32 cellular contexts compared by ENCODE assay signal in the genomic region with DNA sequence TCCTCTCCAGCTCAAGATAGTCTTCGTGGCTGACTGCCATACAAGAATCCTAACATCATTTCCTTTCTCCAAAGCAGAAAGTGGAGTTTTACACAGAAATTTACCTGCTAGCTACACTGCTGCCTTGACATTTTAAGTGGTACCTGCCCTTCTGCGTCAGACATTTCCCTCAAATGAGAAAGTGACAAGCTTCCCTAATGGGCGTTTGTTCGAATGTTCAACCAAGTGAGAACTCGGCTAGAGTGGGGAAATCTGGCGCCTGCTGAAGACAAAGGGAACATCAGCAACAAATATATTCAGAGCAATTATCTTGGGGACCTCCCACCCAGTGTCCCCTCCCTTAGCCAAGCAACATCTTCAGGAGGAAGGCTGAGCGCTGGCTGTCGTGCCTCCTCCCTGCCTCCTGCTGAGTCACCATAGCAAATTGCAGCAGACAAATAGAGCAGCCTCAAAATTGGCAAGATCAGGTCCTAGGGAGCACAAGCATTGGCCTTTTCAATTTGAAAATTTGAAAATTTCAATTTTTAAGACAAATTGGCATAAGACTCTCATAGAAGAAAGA. TPM values are rescaled to one million over a fixed set of nuclear protein-coding genes. Genes with fewer than 3 reads are reported as not detected.
A peak's percentile ranks its signal among the peaks of the same experiment; 100 is the strongest.
DNase-seq lines count a peak whose midpoint lies in the region; ATAC-seq, FAIRE-seq and TF ChIP-seq lines count a peak whose summit lies in the region.
"Had no signal": no experiment of that assay in that cellular context is flagged by ENCODE, and none has a peak within 500 bp of the region (broad histone marks: within the 10 kb centered on the region; RNA-seq: fewer than 3 reads in every experiment).

No MANE protein-coding gene starts in this region.

- no peak for ATAC-seq in natural killer cell
- ATAC-seq: activated CD8-positive, alpha-beta memory T cell treated with anti-CD3 and anti-CD28 coated beads, Interleukin-2, amount 10 ng/mL, durations not matched to agents 7 days and 5 days; gastroesophageal sphincter; HepG2; left colon; Right ventricle myocardium inferior; sciatic nerve; stimulated activated naive B cell treated with anti-CD40 and anti-IgM and Interleukin-4, amounts not matched to agents 10 μg/mL and 1 μg/mL and 100 μg/mL, for 72 hours had no signal

- no peaks in the 10 kb centered on the region for H3K4me1 Mint-ChIP-seq in CD4-positive, alpha-beta memory T cell
- no peaks in the 10 kb centered on the region for H3K4me1 Mint-ChIP-seq in natural killer cell
- H3K4me1 Mint-ChIP-seq: activated CD4-positive, alpha-beta T cell treated with anti-CD3 and anti-CD28 coated beads, Interleukin-2, amount 10 ng/mL, durations not matched to agents 24 days and 14 days; activated CD8-positive, alpha-beta memory T cell treated with anti-CD3 and anti-CD28 coated beads, Interleukin-2, amount 10 ng/mL, durations not matched to agents 7 days and 5 days; CD4-positive, CD25-positive, alpha-beta regulatory T cell; stimulated activated naive B cell treated with anti-CD40 and anti-IgM and Interleukin-4, amounts not matched to agents 10 μg/mL and 1 μg/mL and 100 μg/mL, for 72 hours had no signal

- H3K36me3 Mint-ChIP-seq in CD4-positive, alpha-beta memory T cell: no peaks in the 10 kb centered on the region
- no peaks in the 10 kb centered on the region for H3K36me3 Mint-ChIP-seq in natural killer cell
- H3K36me3 Mint-ChIP-seq: activated CD8-positive, alpha-beta memory T cell treated with anti-CD3 and anti-CD28 coated beads, Interleukin-2, amount 10 ng/mL, durations not matched to agents 7 days and 5 days; CD4-positive, CD25-positive, alpha-beta regulatory T cell; stimulated activated naive B cell treated with anti-CD40 and anti-IgM and Interleukin-4, amounts not matched to agents 10 μg/mL and 1 μg/mL and 100 μg/mL, for 72 hours had no signal

- H3K4me3 ChIP-seq in bronchial epithelial cell (ENCODE audit: low read depth, low read length): no peak overlapping the region
- H3K4me3 ChIP-seq in CD4-positive, alpha-beta memory T cell (ENCODE audit: low read length in 2 of 2): no peak overlapping the region
- H3K4me3 ChIP-seq: dorsolateral prefrontal cortex, gastroesophageal sphincter, PC-9, upper lobe of right lung had no signal

- FAIRE-seq in bronchial epithelial cell (lab: Jason Lieb, UNC): peak; percentile 81
- FAIRE-seq: G401.6, H54, HepG2 had no signal

- intact Hi-C loops in CD4-positive, alpha-beta memory T cell (cut with micrococcal nuclease): no loop called here
- intact Hi-C loops in natural killer cell (cut with micrococcal nuclease): no loop called here

- no peak overlapping the region for H3K27ac ChIP-seq in CD4-positive, alpha-beta memory T cell (ENCODE audit: low read depth, low read length)
- H3K27ac ChIP-seq: dorsolateral prefrontal cortex, gastroesophageal sphincter, neutrophil, PC-9, upper lobe of right lung, WERI-Rb-1 had no signal

- no peaks in the 10 kb centered on the region for H3K4me1 ChIP-seq in CD4-positive, alpha-beta memory T cell (ENCODE audit: insufficient read depth, low read length)
- H3K4me1 ChIP-seq: upper lobe of right lung had no signal

- H3K4me3 Mint-ChIP-seq in CD4-positive, alpha-beta memory T cell: no peak overlapping the region
- H3K4me3 Mint-ChIP-seq in natural killer cell: no peak overlapping the region
- H3K4me3 Mint-ChIP-seq: activated CD4-positive, alpha-beta T cell treated with anti-CD3 and anti-CD28 coated beads, Interleukin-2, amount 10 ng/mL, durations not matched to agents 24 days and 14 days; activated CD8-positive, alpha-beta memory T cell treated with anti-CD3 and anti-CD28 coated beads, Interleukin-2, amount 10 ng/mL, durations not matched to agents 7 days and 5 days; CD4-positive, CD25-positive, alpha-beta regulatory T cell; stimulated activated naive B cell treated with anti-CD40 and anti-IgM and Interleukin-4, amounts not matched to agents 10 μg/mL and 1 μg/mL and 100 μg/mL, for 72 hours had no signal

- H3K27ac Mint-ChIP-seq in CD4-positive, alpha-beta memory T cell: no peak overlapping the region
- no peak overlapping the region for H3K27ac Mint-ChIP-seq in natural killer cell
- H3K27ac Mint-ChIP-seq: activated CD4-positive, alpha-beta T cell treated with anti-CD3 and anti-CD28 coated beads, Interleukin-2, amount 10 ng/mL, durations not matched to agents 24 days and 14 days; activated CD8-positive, alpha-beta memory T cell treated with anti-CD3 and anti-CD28 coated beads, Interleukin-2, amount 10 ng/mL, durations not matched to agents 7 days and 5 days; CD4-positive, CD25-positive, alpha-beta regulatory T cell; progenitor cell of endocrine pancreas; stimulated activated naive B cell treated with anti-CD40 and anti-IgM and Interleukin-4, amounts not matched to agents 10 μg/mL and 1 μg/mL and 100 μg/mL, for 72 hours had no signal

- POLR2A ChIA-PET in CD4-positive, alpha-beta memory T cell (lab: Charles Lee; ENCODE audit: partially characterized antibody): interaction anchor here (1.0 kb wide), 1 partner anchor 9 kb away, joined by 3 read pairs; no protein-coding TSS in a partner anchor

- H3K9me3 ChIP-seq in CD4-positive, alpha-beta memory T cell (ENCODE audit: control insufficient read depth in 1 of 2, low read length in 2 of 2): no peaks in the 10 kb centered on the region
- H3K9me3 ChIP-seq: gastroesophageal sphincter, neutrophil, upper lobe of right lung had no signal

- H3K36me3 ChIP-seq in bronchial epithelial cell (ENCODE audit: control insufficient read depth, insufficient read depth, low read length): no peaks in the 10 kb centered on the region
- H3K36me3 ChIP-seq in CD4-positive, alpha-beta memory T cell (ENCODE audit: insufficient read depth, low read length): no peaks in the 10 kb centered on the region
- H3K36me3 ChIP-seq: gastroesophageal sphincter, neutrophil, upper lobe of right lung, WERI-Rb-1 had no signal

- no peaks in the 10 kb centered on the region for H3K27me3 ChIP-seq in bronchial epithelial cell (ENCODE audit: control insufficient read depth, insufficient read depth, low read length)
- H3K27me3 ChIP-seq in CD4-positive, alpha-beta memory T cell (ENCODE audit: insufficient read depth, low read length): no peaks in the 10 kb centered on the region
- H3K27me3 ChIP-seq: dorsolateral prefrontal cortex, gastroesophageal sphincter, upper lobe of right lung had no signal

- DNase-seq in Ammon's horn (ENCODE audit: low spot score): peak; percentile 18
- DNase-seq in NCI-H1105 (lab: John Stamatoyannopoulos, UW): peak; percentile 48
- peak; percentile 44 for DNase-seq in NCI-H345 (lab: John Stamatoyannopoulos, UW)
- DNase-seq in bronchial epithelial cell (ENCODE audit: low read depth): no peak
- DNase-seq in CD4-positive, alpha-beta memory T cell: no peak
- no peak for DNase-seq in natural killer cell
- no peak for DNase-seq in 8988T
- DNase-seq: activated CD4-positive, alpha-beta T cell treated with anti-CD3 and anti-CD28 coated beads, Interleukin-2, amount 10 ng/mL, durations not matched to agents 24 days and 14 days; activated CD8-positive, alpha-beta memory T cell treated with anti-CD3 and anti-CD28 coated beads, Interleukin-2, amount 10 ng/mL, durations not matched to agents 7 days and 5 days; activated T-cell treated with anti-CD3 and anti-CD28 coated beads, Interleukin-2, amount 50 U/mL, for 48 hours; CD4-positive, CD25-positive, alpha-beta regulatory T cell; DMS 273 treated with DMSO at 0.1 percent for 48 hours; dorsolateral prefrontal cortex; hippocampal formation; Kasumi-1; left colon; mesenchymal stem cell; MV-4-11; NCI-H446; PC-9; stimulated activated CD4-positive, alpha-beta T cell treated with anti-CD3 and anti-CD28 coated beads, Interleukin-4, amount 100 ng/mL, for 4 hours; stimulated activated naive B cell treated with anti-CD40 and anti-IgM and Interleukin-4, amounts not matched to agents 10 μg/mL and 1 μg/mL and 100 μg/mL, for 72 hours; upper lobe of right lung; WERI-Rb-1 had no signal

- H3K9me3 Mint-ChIP-seq in CD4-positive, alpha-beta memory T cell: peaks cover 0 to 3% (median 0%) of the 10 kb centered on the region in 8 donors
- no peaks in the 10 kb centered on the region for H3K9me3 Mint-ChIP-seq in natural killer cell
- H3K9me3 Mint-ChIP-seq: activated CD4-positive, alpha-beta T cell treated with anti-CD3 and anti-CD28 coated beads, Interleukin-2, amount 10 ng/mL, durations not matched to agents 24 days and 14 days; CD4-positive, CD25-positive, alpha-beta regulatory T cell; stimulated activated naive B cell treated with anti-CD40 and anti-IgM and Interleukin-4, amounts not matched to agents 10 μg/mL and 1 μg/mL and 100 μg/mL, for 72 hours had no signal

- CTCF ChIA-PET in CD4-positive, alpha-beta memory T cell (lab: Charles Lee; ENCODE audit: partially characterized antibody): no interaction called here

- no peak for TF ChIP-seq CTCF in bronchial epithelial cell (IDR thresholded peaks at IDR 0.05; ENCODE audit: insufficient read depth, low read length, severe bottlenecking)
- no peak for TF ChIP-seq CTCF in natural killer cell (IDR thresholded peaks at IDR 0.05)

- peaks cover 1 to 4% of the 10 kb centered on the region in 2 donors for H3K27me3 Mint-ChIP-seq in CD4-positive, alpha-beta memory T cell
- H3K27me3 Mint-ChIP-seq in natural killer cell (ENCODE audit: low read depth in 2 of 2): peaks cover 17 to 18% of the 10 kb centered on the region in 2 donors
- H3K27me3 Mint-ChIP-seq: CD4-positive, CD25-positive, alpha-beta regulatory T cell had no signal

RNA-seq across cellular contexts. Expression of gene MFAP3, which starts 57.1 kb away (rescaled TPM):
- total RNA-seq in bronchial epithelial cell (57.1 and 68.4 TPM in 2 replicates), natural killer cell (10 to 100 TPM; 20.4 to 24.8 (median 22.7) TPM)
- 10 to 100 TPM; 25.4 to 27.4 TPM for total RNA-seq in CD4-positive, alpha-beta memory T cell
- 1 to 10 TPM; 5.5 to 6.6 TPM for polyA plus RNA-seq in CD4-positive, alpha-beta memory T cell

RNA-seq across cellular contexts. Expression of gene FAM114A2, which starts 57.2 kb away (rescaled TPM):
- total RNA-seq in bronchial epithelial cell: 19.7 and 27.1 TPM in 2 replicates
- total RNA-seq in CD4-positive, alpha-beta memory T cell: 10 to 100 TPM; 39.0 to 45.5 TPM
- 10 to 100 TPM; 18.2 to 20.6 TPM for polyA plus RNA-seq in CD4-positive, alpha-beta memory T cell
- 10 to 100 TPM; 29.0 to 37.8 (median 29.4) TPM for total RNA-seq in natural killer cell

Comparison
In these comparisons a context has a peak if more than half of its experiments do, and no peak if none do; other contexts are left out.
1. DNase-seq: peak in Ammon's horn (single experiment), NCI-H1105 (single experiment) and NCI-H345 (single experiment); none in bronchial epithelial cell (single experiment), CD4-positive, alpha-beta memory T cell (0 of 5), natural killer cell (single experiment) and 8988T (single experiment).